ENCODE assay signal across 8 cellular contexts in genomic region chr1:226406401-226406881, GRCh38.
DNase-seq lines count a peak whose midpoint lies in the region; ATAC-seq and TF ChIP-seq lines count a peak whose summit lies in the region.

No MANE protein-coding gene starts in this region.

- ATAC-seq in GM21390 (IDR thresholded peaks at IDR 0.05; ENCODE audit: unreplicated experiment) (peak; percentile 17), RWPE2 (ENCODE audit: low read depth) (peak; percentile 41; the same call in 1 of the 3 replicates)

- H3K4me1 ChIP-seq in RWPE2 (ENCODE audit: insufficient read depth, poor library complexity, severe bottlenecking) (peaks cover 8% of the 10 kb centered on the region), endocrine pancreas (ENCODE audit: control insufficient read depth, insufficient read depth, low read length) (peaks cover 14% of the 10 kb centered on the region), neuron (ENCODE audit: insufficient read depth, low read length) (peaks cover 21% of the 10 kb centered on the region)

- H3K27ac ChIP-seq in RWPE2 (ENCODE audit: poor library complexity, severe bottlenecking) = peak overlapping the region; percentile 67

- peak overlapping the region; percentile 73 for H3K9ac ChIP-seq in endocrine pancreas (ENCODE audit: control insufficient read depth, insufficient read depth, low read length)

- H3K4me3 ChIP-seq in AG09309 (ENCODE audit: control insufficient read depth, low read depth, low read length) = peak overlapping the region; percentile 79
- H3K4me3 ChIP-seq in RWPE2 (ENCODE audit: severe bottlenecking) = peak overlapping the region; percentile 76
- peak overlapping the region; percentile 91 for H3K4me3 ChIP-seq in endocrine pancreas (ENCODE audit: control insufficient read depth, insufficient read depth, low read length)
- peak overlapping the region; percentile 83 for H3K4me3 ChIP-seq in neuron (ENCODE audit: low read length)

- H3K27me3 ChIP-seq in RWPE2 (ENCODE audit: insufficient read depth, poor library complexity, severe bottlenecking) = no peaks in the 10 kb centered on the region
- no peaks in the 10 kb centered on the region for H3K27me3 ChIP-seq in endocrine pancreas (ENCODE audit: control insufficient read depth, insufficient read depth, low read length)
- no peaks in the 10 kb centered on the region for H3K27me3 ChIP-seq in neuron (ENCODE audit: insufficient read depth, low read length)

- DNase-seq in AG09309 (ENCODE audit: low read depth) = no peak
- no peak for DNase-seq in RWPE2 (ENCODE audit: low spot score)
- DNase-seq in NK-92 treated with Interleukin-12 subunit alpha and Interleukin-12 subunit beta, amount 100 ng/mL, for 24 hours (lab: John Stamatoyannopoulos, UW) = no peak
- no peak for DNase-seq in NCI-H2029 (lab: John Stamatoyannopoulos, UW)
- DNase-seq in C1 segment of cervical spinal cord (lab: John Stamatoyannopoulos, UW) = no peak

- no peaks in the 10 kb centered on the region for H3K36me3 ChIP-seq in RWPE2 (ENCODE audit: low read depth)
- H3K36me3 ChIP-seq in endocrine pancreas (ENCODE audit: control insufficient read depth, insufficient read depth, low read length) = peaks cover 6% of the 10 kb centered on the region
- H3K36me3 ChIP-seq in neuron (ENCODE audit: insufficient read depth, low read length) = peaks cover 16% of the 10 kb centered on the region

- H2AFZ ChIP-seq in neuron (ENCODE audit: low read depth, low read length) = no peak overlapping the region

- no peaks in the 10 kb centered on the region for H3K9me3 ChIP-seq in RWPE2 (ENCODE audit: severe bottlenecking)
- H3K9me3 ChIP-seq in endocrine pancreas (ENCODE audit: control insufficient read depth, low read length) = no peaks in the 10 kb centered on the region
- no peaks in the 10 kb centered on the region for H3K9me3 ChIP-seq in neuron (ENCODE audit: low read length)

- TF ChIP-seq CTCF in AG09309 (IDR thresholded peaks at IDR 0.05; ENCODE audit: control insufficient read depth, insufficient read depth, low read depth, low read length, missing control alignments) = no peak
- no peak for TF ChIP-seq CTCF in RWPE2 (IDR thresholded peaks at IDR 0.05; ENCODE audit: poor library complexity, severe bottlenecking)
